15 cellular contexts compared by ENCODE assay signal in genomic region chr1:174174461-174175329, GRCh38. TPM values are rescaled to one million over a fixed set of nuclear protein-coding genes. Genes with fewer than 3 reads are reported as not detected.
DNase-seq lines count a peak whose midpoint lies in the region; ATAC-seq lines count a peak whose summit lies in the region.
"Had no signal": no experiment of that assay in that cellular context is flagged by ENCODE, and none has a peak within 500 bp of the region (broad histone marks: within the 10 kb centered on the region; RNA-seq: fewer than 3 reads in every experiment).

No MANE protein-coding gene starts in this region.

- H3K36me3 Mint-ChIP-seq in activated T-helper 17 cell treated with anti-CD3 and anti-CD28 coated beads, Interleukin-2, amount 50 U/mL, for 72 hours (ENCODE audit: low read depth) = peaks cover 28% of the 10 kb centered on the region

- DNase-seq in stimulated activated naive CD4-positive, alpha-beta T cell treated with Interleukin-2 at 50 U/mL for 16 hours (lab: John Stamatoyannopoulos, UW) = peak; percentile 28
- no peak for DNase-seq in stimulated activated naive CD4-positive, alpha-beta T cell (lab: John Stamatoyannopoulos, UW)
- no peak for DNase-seq in islet precursor cell
- DNase-seq in DMS153 treated with DMSO at 0.1 percent for 48 hours (lab: John Stamatoyannopoulos, UW; ENCODE audit: unreplicated experiment) = no peak
- no peak for DNase-seq in GM19240 (ENCODE audit: insufficient read length, low spot score)
- DNase-seq: activated CD4-positive, alpha-beta T cell treated with anti-CD3 and anti-CD28 coated beads for 1 hour; activated gamma-delta T cell; GM23248; left colon; NCI-H1694; NCI-H69; stimulated activated CD4-positive, alpha-beta T cell treated with anti-CD3 and anti-CD28 coated beads, Interleukin-12 subunit alpha, Interleukin-12 subunit beta, amount 100 ng/mL, for 4 hours had no signal

- H3K27ac Mint-ChIP-seq in activated T-helper 17 cell treated with anti-CD3 and anti-CD28 coated beads, Interleukin-2, amount 50 U/mL, for 72 hours = peak overlapping the region; percentile 58

- peaks cover 22% of the 10 kb centered on the region for H3K4me1 Mint-ChIP-seq in activated T-helper 17 cell treated with anti-CD3 and anti-CD28 coated beads, Interleukin-2, amount 50 U/mL, for 72 hours

- no peaks in the 10 kb centered on the region for H3K9me3 Mint-ChIP-seq in activated T-helper 17 cell treated with anti-CD3 and anti-CD28 coated beads, Interleukin-2, amount 50 U/mL, for 72 hours

- ATAC-seq in HG02678 (IDR thresholded peaks at IDR 0.05; ENCODE audit: unreplicated experiment) (peak; percentile 55), GM21526 (IDR thresholded peaks at IDR 0.05; ENCODE audit: low FRiP score, unreplicated experiment) (no peak)
- peak; percentile 97 for ATAC-seq in activated T-helper 17 cell treated with anti-CD3 and anti-CD28 coated beads, Interleukin-2, amount 50 U/mL, for 72 hours (replicated peaks)
- ATAC-seq: left colon had no signal

- H3K4me3 Mint-ChIP-seq in activated T-helper 17 cell treated with anti-CD3 and anti-CD28 coated beads, Interleukin-2, amount 50 U/mL, for 72 hours = peak overlapping the region; percentile 58

- H3K27me3 Mint-ChIP-seq in activated T-helper 17 cell treated with anti-CD3 and anti-CD28 coated beads, Interleukin-2, amount 50 U/mL, for 72 hours = no peaks in the 10 kb centered on the region

RNA-seq across cellular contexts. Expression of gene RABGAP1L, which starts 15.4 kb away (rescaled TPM):
- total RNA-seq in activated T-helper 17 cell treated with anti-CD3 and anti-CD28 coated beads, Interleukin-2, amount 50 U/mL, for 72 hours = 10 to 100 TPM; 38.4 to 54.1 TPM
